ENCODE assay signal across 35 cellular contexts in the genomic region with DNA sequence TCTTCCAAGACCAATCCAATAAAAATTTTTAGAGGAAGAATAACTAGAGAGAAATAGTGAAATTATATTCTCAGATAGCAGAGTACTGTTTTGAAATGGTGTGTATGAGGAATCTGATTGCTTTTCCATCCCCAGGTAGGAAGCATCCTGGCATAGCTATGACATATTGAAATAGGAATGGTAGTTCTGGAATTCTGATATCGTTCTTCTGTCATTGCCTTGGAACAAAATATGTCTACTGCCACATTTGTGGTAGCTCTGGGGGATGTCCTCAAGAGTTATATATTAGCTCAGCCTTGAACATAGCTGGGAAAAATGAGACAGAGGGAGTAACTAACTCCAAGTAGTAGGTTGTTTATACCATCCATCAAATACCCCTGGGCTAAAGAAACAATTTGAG.
"Had no signal": no experiment of that assay in that cellular context is flagged by ENCODE, and none has a peak within 500 bp of the region (broad histone marks: within the 10 kb centered on the region; RNA-seq: fewer than 3 reads in every experiment).

No MANE protein-coding gene starts in this region.

- H3K9ac ChIP-seq: KMS-11 had no signal

- H3K4me3 ChIP-seq: MG63 had no signal

- H3K36me3 ChIP-seq: MG63 had no signal

- H3K27me3 ChIP-seq: MG63 had no signal

- H3K4me2 ChIP-seq: KMS-11 had no signal

- DNase-seq: Karpas-422, Kasumi-1, MG63, MM.1S, MV-4-11, NCI-H1048, NCI-H1092, NCI-H1092 treated with DMSO at 0.1 percent for 48 hours, NCI-H1105, NCI-H1105 treated with DMSO at 0.1 percent for 48 hours, NCI-H1417, NCI-H1436, NCI-H1436 treated with DMSO at 0.1 percent for 48 hours, NCI-H146, NCI-H1694, NCI-H1694 treated with DMSO at 0.1 percent for 48 hours, NCI-H187, NCI-H187 treated with DMSO at 0.1 percent for 48 hours, NCI-H1930, NCI-H2029, NCI-H2029 treated with DMSO at 0.1 percent for 48 hours, NCI-H2081, NCI-H2081 treated with DMSO at 0.1 percent for 48 hours, NCI-H2107, NCI-H2171, NCI-H2171 treated with DMSO at 0.1 percent for 48 hours, NCI-H2227 treated with DMSO at 0.1 percent for 48 hours, NCI-H226, NCI-H345, NCI-H446, NCI-H446 treated with DMSO at 0.1 percent for 48 hours, NCI-H510A, NCI-H510A treated with DMSO at 0.1 percent for 48 hours, NCI-H524 had no signal

- H3K27ac ChIP-seq: KMS-11 had no signal
